8 cellular contexts compared by ENCODE assay signal in the genomic region with DNA sequence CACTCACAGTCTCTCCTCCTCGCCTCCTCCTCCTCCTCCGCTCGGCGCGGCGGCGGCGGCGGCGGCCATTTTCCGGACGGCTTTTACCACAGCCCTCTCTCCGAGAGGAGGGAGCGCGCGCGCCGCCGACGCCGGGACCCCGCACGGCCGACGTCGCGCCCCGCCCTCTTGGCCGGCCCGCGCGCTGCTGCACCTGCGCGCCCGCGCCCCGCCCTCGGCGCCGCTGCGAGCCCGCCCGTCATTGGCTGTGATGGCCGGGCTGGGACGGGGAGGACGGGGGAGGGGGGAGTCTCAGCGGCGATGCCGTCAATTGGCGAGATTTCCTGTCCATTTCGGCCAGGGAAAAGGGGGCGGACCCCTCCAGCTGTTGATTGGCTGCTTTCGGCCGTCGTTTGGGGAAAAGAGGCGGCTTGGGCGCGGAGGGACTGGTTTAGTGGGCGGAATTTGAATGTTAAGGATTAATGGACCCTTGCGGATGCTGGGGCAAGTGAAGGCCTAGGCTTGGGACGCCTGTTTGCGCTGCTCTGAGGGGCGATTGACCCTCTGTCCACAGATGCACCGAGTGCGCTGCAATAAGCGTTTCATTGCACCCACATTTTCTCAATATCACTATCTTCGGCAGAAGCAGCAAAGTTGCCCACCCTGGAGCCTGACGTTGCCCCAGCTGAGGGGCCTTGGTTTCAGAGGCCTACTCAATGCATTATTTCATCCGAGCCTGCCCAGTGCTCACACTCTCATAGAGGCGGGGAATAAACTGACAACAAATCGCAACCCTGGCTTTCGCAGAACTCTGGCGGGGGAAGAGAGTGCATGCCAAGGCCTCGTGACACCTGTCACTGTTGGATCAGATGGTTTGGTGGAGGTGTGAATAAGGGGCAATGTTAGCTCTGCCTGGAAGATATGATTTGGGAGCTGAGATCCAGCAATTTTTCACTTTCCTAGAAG. TPM values are rescaled to one million over a fixed set of nuclear protein-coding genes. Genes with fewer than 3 reads are reported as not detected.
DNase-seq lines count a peak whose midpoint lies in the region; ATAC-seq, FAIRE-seq and TF ChIP-seq lines count a peak whose summit lies in the region.

Gene MECP2 (minus strand): TSS at position 121 of the 945 bp plus-strand sequence.

- H3K27ac ChIP-seq in smooth muscle cell (ENCODE audit: low read depth) = peak within 1 kb of the TSS; percentile 74

- DNase-seq in ACHN (peak; percentile 84), NCI-H226 (peak; percentile 78), WTC11 (ENCODE audit: low spot score) (peak; percentile 93), bronchial epithelial cell (ENCODE audit: low read depth) (peak; percentile 76), iPS-NIHi7 (ENCODE audit: extremely low spot score) (peak; percentile 91), smooth muscle cell (lab: John Stamatoyannopoulos, UW; ENCODE audit: unreplicated experiment) (peak; percentile 59)

- CTCF ChIA-PET in WTC11 (lab: Charles Lee) = interaction anchor here (0.7 to 1.3 kb wide), 3 partner anchors 84 to 210 kb away, joined by 3 to 7 read pairs (median 6); no protein-coding TSS in a partner anchor

- POLR2A ChIA-PET in WTC11 (lab: Charles Lee) = no interaction called here

- H3K4me3 ChIP-seq in bronchial epithelial cell (ENCODE audit: low read depth, low read length) = peak within 1 kb of the TSS; percentile 53
- H3K4me3 ChIP-seq in smooth muscle cell = peak within 1 kb of the TSS; percentile 65

- H3K4me1 ChIP-seq in smooth muscle cell (ENCODE audit: low read depth) = peaks cover 8% of the 10 kb centered on the region

- no peaks in the 10 kb centered on the region for H3F3A ChIP-seq in smooth muscle cell (ENCODE audit: low read depth)

- H3K79me2 ChIP-seq in smooth muscle cell (ENCODE audit: low read depth) = peaks cover 35% of the 10 kb centered on the region

- H3K4me1 Mint-ChIP-seq in WTC11 = peaks cover 40% of the 10 kb centered on the region

- H3K27me3 Mint-ChIP-seq in WTC11 (ENCODE audit: low read depth) = no peaks in the 10 kb centered on the region

- peak within 1 kb of the TSS; percentile 87 for H3K9ac ChIP-seq in smooth muscle cell (ENCODE audit: low read depth)

- H3K36me3 ChIP-seq in bronchial epithelial cell (ENCODE audit: control insufficient read depth, insufficient read depth, low read length) (no peaks in the 10 kb centered on the region), smooth muscle cell (ENCODE audit: low read depth) (no peaks in the 10 kb centered on the region)

- H3K4me2 ChIP-seq in smooth muscle cell = peak within 1 kb of the TSS; percentile 91

- H3K9me3 Mint-ChIP-seq in WTC11 = no peaks in the 10 kb centered on the region

- 55% methylated on average over 28 of the region's 74 CpGs for WGBS in smooth muscle cell (ENCODE audit: low lambda C conversion rate)

- peak within 1 kb of the TSS; percentile 80 for H3K4me3 Mint-ChIP-seq in WTC11

- ATAC-seq in GM18907 (IDR thresholded peaks at IDR 0.05; ENCODE audit: unreplicated experiment) = peak; percentile 85
- ATAC-seq in HG03159 (IDR thresholded peaks at IDR 0.05; ENCODE audit: unreplicated experiment) = peak; percentile 86
- ATAC-seq in WTC11 = peak; percentile 88

- FAIRE-seq in bronchial epithelial cell (lab: Jason Lieb, UNC) = no peak

- H3K27me3 ChIP-seq in bronchial epithelial cell (ENCODE audit: control insufficient read depth, insufficient read depth, low read length) (no peaks in the 10 kb centered on the region), smooth muscle cell (ENCODE audit: low read depth) (no peaks in the 10 kb centered on the region)

- H3K27ac Mint-ChIP-seq in WTC11 = peak within 1 kb of the TSS; percentile 71

- H3K9me3 ChIP-seq in smooth muscle cell (replicated peaks; ENCODE audit: low read depth) = no peaks in the 10 kb centered on the region

- no peak within 1 kb of the TSS for H2AFZ ChIP-seq in smooth muscle cell (ENCODE audit: low read depth)

- in situ Hi-C loops in ACHN (cut with HindIII; ENCODE audit: low pct_ligation_motif_present, low pct_unique_long_range_greater_than_20kb, low sequenced_read_pairs) = no loop called here

- TF ChIP-seq CTCF in WTC11 (IDR thresholded peaks at IDR 0.05) (no peak), bronchial epithelial cell (IDR thresholded peaks at IDR 0.05; ENCODE audit: insufficient read depth, low read length, severe bottlenecking) (no peak), smooth muscle cell (IDR thresholded peaks at IDR 0.05; ENCODE audit: borderline replicate concordance, insufficient read depth, poor library complexity, severe bottlenecking) (no peak)

- no peaks in the 10 kb centered on the region for H3K36me3 Mint-ChIP-seq in WTC11

- H4K20me1 ChIP-seq in smooth muscle cell (ENCODE audit: low read depth) = peaks cover 39% of the 10 kb centered on the region

TF ChIP-seq in WTC11, 78 proteins besides CTCF, POLR2A, EP300 and RAD21:
- no peak for TF ChIP-seq FOXP4 (CRISPR knock-in tag; IDR thresholded peaks at IDR 0.05)
- TF ChIP-seq, protein P1, sequence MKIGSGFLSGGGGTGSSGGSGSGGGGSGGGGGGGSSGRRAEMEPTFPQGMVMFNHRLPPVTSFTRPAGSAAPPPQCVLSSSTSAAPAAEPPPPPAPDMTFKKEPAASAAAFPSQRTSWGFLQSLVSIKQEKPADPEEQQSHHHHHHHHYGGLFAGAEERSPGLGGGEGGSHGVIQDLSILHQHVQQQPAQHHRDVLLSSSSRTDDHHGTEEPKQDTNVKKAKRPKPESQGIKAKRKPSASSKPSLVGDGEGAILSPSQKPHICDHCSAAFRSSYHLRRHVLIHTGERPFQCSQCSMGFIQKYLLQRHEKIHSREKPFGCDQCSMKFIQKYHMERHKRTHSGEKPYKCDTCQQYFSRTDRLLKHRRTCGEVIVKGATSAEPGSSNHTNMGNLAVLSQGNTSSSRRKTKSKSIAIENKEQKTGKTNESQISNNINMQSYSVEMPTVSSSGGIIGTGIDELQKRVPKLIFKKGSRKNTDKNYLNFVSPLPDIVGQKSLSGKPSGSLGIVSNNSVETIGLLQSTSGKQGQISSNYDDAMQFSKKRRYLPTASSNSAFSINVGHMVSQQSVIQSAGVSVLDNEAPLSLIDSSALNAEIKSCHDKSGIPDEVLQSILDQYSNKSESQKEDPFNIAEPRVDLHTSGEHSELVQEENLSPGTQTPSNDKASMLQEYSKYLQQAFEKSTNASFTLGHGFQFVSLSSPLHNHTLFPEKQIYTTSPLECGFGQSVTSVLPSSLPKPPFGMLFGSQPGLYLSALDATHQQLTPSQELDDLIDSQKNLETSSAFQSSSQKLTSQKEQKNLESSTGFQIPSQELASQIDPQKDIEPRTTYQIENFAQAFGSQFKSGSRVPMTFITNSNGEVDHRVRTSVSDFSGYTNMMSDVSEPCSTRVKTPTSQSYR (CRISPR knock-in tag; IDR thresholded peaks at IDR 0.05) = no peak
- TF ChIP-seq NFATC4 (CRISPR knock-in tag; IDR thresholded peaks at IDR 0.05) = no peak
- TF ChIP-seq SP1 (CRISPR knock-in tag; conservative IDR thresholded peaks at IDR 0.05) = peak; percentile 50; the same call in 1 of the 2 replicates
- no peak for TF ChIP-seq FOXJ3 (CRISPR knock-in tag; IDR thresholded peaks at IDR 0.05; ENCODE audit: borderline replicate concordance)
- peak; percentile 83 for TF ChIP-seq NFYB (CRISPR knock-in tag; conservative IDR thresholded peaks at IDR 0.05; ENCODE audit: low read depth)
- no peak for TF ChIP-seq GABPB1 (CRISPR knock-in tag; IDR thresholded peaks at IDR 0.05)

RNA-seq across cellular contexts. Expression of gene MECP2, which starts in this region (rescaled TPM):
- total RNA-seq in WTC11 (2021) = 28.7 to 36.2 TPM (median 33.7 TPM) in 3 replicates
- total RNA-seq in bronchial epithelial cell = 21.1 and 28.9 TPM in 2 replicates
- 13.1 and 17.9 TPM in 2 replicates for total RNA-seq in smooth muscle cell
- polyA plus RNA-seq in smooth muscle cell = 11.9 and 15.0 TPM in 2 replicates

Comparison
In these comparisons a context has a peak if more than half of its experiments do, and no peak if none do; other contexts are left out.
1. Peak in every context shown above with its lines: DNase-seq, ATAC-seq, H3K4me3 ChIP-seq and H3K27ac ChIP-seq.